11 cellular contexts compared by ENCODE assay signal in genomic region chr6:54291738-54292137, GRCh38. TPM values are rescaled to one million over a fixed set of nuclear protein-coding genes. Genes with fewer than 3 reads are reported as not detected.
DNase-seq lines count a peak whose midpoint lies in the region; ATAC-seq and TF ChIP-seq lines count a peak whose summit lies in the region.
"Had no signal": no experiment of that assay in that cellular context is flagged by ENCODE, and none has a peak within 500 bp of the region (broad histone marks: within the 10 kb centered on the region; RNA-seq: fewer than 3 reads in every experiment).

No MANE protein-coding gene starts in this region.

- H3K9ac ChIP-seq in IMR-90 (ENCODE audit: low read depth, low read length), result no peak overlapping the region

- WGBS in IMR-90 (ENCODE audit: extremely low coverage in 2 of 2, insufficient read length in 1 of 2), 2 experiments, result no CpG with 5 or more reads among the region's 2 CpGs
- WGBS in lower leg skin, 2 donors, result 41 to 47% methylated on average over 2 of the region's 2 CpGs

- no peak overlapping the region for H2BK5ac ChIP-seq in IMR-90 (ENCODE audit: low read depth, low read length, poor library complexity, severe bottlenecking)

- no peak overlapping the region for H2BK20ac ChIP-seq in IMR-90 (ENCODE audit: low read depth, low read length)

- H2AFZ ChIP-seq in IMR-90 (replicated peaks; ENCODE audit: low read length, poor library complexity), result no peak overlapping the region

- no peak overlapping the region for H4K5ac ChIP-seq in IMR-90 (ENCODE audit: low read depth, low read length)

- POLR2A ChIA-PET in IMR-90 (lab: Charles Lee; ENCODE audit: unreplicated experiment), result interaction anchor here (0.5 kb wide), 1 partner anchor 560 kb away, joined by 7 read pairs; no protein-coding TSS in a partner anchor

- H3K4me3 ChIP-seq in HFF-Myc (replicated peaks; ENCODE audit: low read depth, low read length) (no peak overlapping the region), IMR-90 (ENCODE audit: insufficient read depth, low read depth, low read length) (no peak overlapping the region), lower leg skin (ENCODE audit: low read depth, poor library complexity, severe bottlenecking) (no peak overlapping the region)
- H3K4me3 ChIP-seq: SK-N-MC had no signal

- no peak overlapping the region; a peak in 1 of 4 replicates for H4K8ac ChIP-seq in IMR-90 (ENCODE audit: low read depth in 2 of 2, low read length in 2 of 2)

- in situ Hi-C loops in IMR-90 (cut with MboI; ENCODE audit: low sequenced_read_pairs), result no loop called here

- H2AK5ac ChIP-seq in IMR-90 (ENCODE audit: low read depth, low read length), result no peak overlapping the region

- no peaks in the 10 kb centered on the region for H3K36me3 ChIP-seq in IMR-90 (ENCODE audit: control insufficient read depth, insufficient read depth, low read length)

- H3K9me1 ChIP-seq in IMR-90 (ENCODE audit: insufficient read depth, low read length), result peaks cover 4% of the 10 kb centered on the region; the same call in 1 of the 2 replicates

- H3K18ac ChIP-seq in IMR-90 (ENCODE audit: low read depth, low read length), result no peak overlapping the region

- TF ChIP-seq POLR2A in IMR-90 (IDR thresholded peaks at IDR 0.05; ENCODE audit: low read depth, low read length), result no peak
- TF ChIP-seq POLR2A in lower leg skin (IDR thresholded peaks at IDR 0.05), result no peak

- no peak overlapping the region for H2BK120ac ChIP-seq in IMR-90 (ENCODE audit: low read depth, low read length)

- peaks cover 2% of the 10 kb centered on the region for H3K4me1 ChIP-seq in IMR-90 (ENCODE audit: control insufficient read depth, insufficient read depth, low read length)

- TF ChIP-seq CTCF in HFF-Myc (IDR thresholded peaks at IDR 0.05; ENCODE audit: low read depth, low read length, missing control alignments) (no peak), IMR-90 (conservative IDR thresholded peaks at IDR 0.05; ENCODE audit: low read depth, low read length) (no peak), lower leg skin (IDR thresholded peaks at IDR 0.05) (no peak)

- H4K91ac ChIP-seq in IMR-90 (ENCODE audit: insufficient read depth, low read depth, low read length), result no peak overlapping the region

- H3K23ac ChIP-seq in IMR-90 (ENCODE audit: low read depth, low read length), result no peak overlapping the region

- TF ChIP-seq RAD21 in IMR-90 (IDR thresholded peaks at IDR 0.05; ENCODE audit: low read length), result no peak

- H3K9me3 ChIP-seq in IMR-90 (ENCODE audit: control insufficient read depth, insufficient read depth, low read length), result no peaks in the 10 kb centered on the region

- CTCF ChIA-PET in IMR-90 (lab: Yijun Ruan, JAX), result no interaction called here

- peak; percentile 97 for ATAC-seq in GM18861 (IDR thresholded peaks at IDR 0.05; ENCODE audit: unreplicated experiment)
- ATAC-seq in IMR-90 (ENCODE audit: low read depth), result no peak
- ATAC-seq: naive thymus-derived CD8-positive, alpha-beta T cell had no signal

- H3K27me3 ChIP-seq in IMR-90 (ENCODE audit: control insufficient read depth, insufficient read depth, low read length), result no peaks in the 10 kb centered on the region

- H3K4ac ChIP-seq in IMR-90 (ENCODE audit: low read depth, low read length), result no peak overlapping the region

- DNase-seq in HFF-Myc (ENCODE audit: extremely low read depth, low read depth) (peak; percentile 77), IMR-90 (peak; percentile 66), kidney glomerular epithelial cell (lab: John Stamatoyannopoulos, UW) (peak; percentile 89), NCI-H82 treated with DMSO at 0.1 percent for 48 hours (lab: John Stamatoyannopoulos, UW; ENCODE audit: unreplicated experiment) (no peak), lower leg skin (ENCODE audit: low spot score in 2 of 2) (no peak), RPMI8226 (no peak)
- no peak for DNase-seq in activated CD4-positive, alpha-beta T cell treated with anti-CD3 and anti-CD28 coated beads, Interleukin-2, amount 50 U/mL, for 48 hours
- DNase-seq: GOT3; naive thymus-derived CD8-positive, alpha-beta T cell had no signal

- no peak overlapping the region for H2BK15ac ChIP-seq in IMR-90 (ENCODE audit: low read depth, low read length)

- no peak overlapping the region for H2AK9ac ChIP-seq in IMR-90 (replicated peaks; ENCODE audit: low read depth, low read length, poor library complexity)

- no TSS peak for BruUV-seq in IMR-90 (replicated peaks; lab: Mats Ljungman, UMichigan)

- dilution Hi-C loops in IMR-90 (cut with HindIII; ENCODE audit: low sequenced_read_pairs, unreplicated experiment), result no loop called here

- no peak overlapping the region for H3K4me2 ChIP-seq in IMR-90 (ENCODE audit: low read depth, low read length)

- intact Hi-C loops in IMR-90 (cut with micrococcal nuclease), result no loop called here
- intact Hi-C loops in lower leg skin (cut with DNase I; ENCODE audit: low total_unique reads), result no loop called here

- H3K79me1 ChIP-seq in IMR-90 (ENCODE audit: low read depth in 1 of 2, low read length in 2 of 2), result no peaks in the 10 kb centered on the region

- H4K20me1 ChIP-seq in IMR-90 (ENCODE audit: insufficient read depth, low read length), result no peaks in the 10 kb centered on the region

- no peak overlapping the region for H3K56ac ChIP-seq in IMR-90 (ENCODE audit: extremely low read depth, insufficient read depth, low read length)

- no peak overlapping the region for H3K27ac ChIP-seq in IMR-90 (ENCODE audit: insufficient read depth, low read length)
- H3K27ac ChIP-seq: SK-N-MC had no signal

- H3K14ac ChIP-seq in IMR-90 (replicated peaks; ENCODE audit: low read depth, low read length), result no peak overlapping the region

TF ChIP-seq in IMR-90, 13 proteins besides CTCF, POLR2A, EP300 and RAD21:
- no peak for TF ChIP-seq ELK1 (IDR thresholded peaks at IDR 0.05; ENCODE audit: borderline replicate concordance, low read depth, low read length)
- TF ChIP-seq RCOR1 (IDR thresholded peaks at IDR 0.05; ENCODE audit: insufficient replicate concordance, low read length), result no peak
- TF ChIP-seq SMC3 (IDR thresholded peaks at IDR 0.05; ENCODE audit: low read depth, low read length), result no peak
- no peak for TF ChIP-seq RFX5 (IDR thresholded peaks at IDR 0.05; ENCODE audit: low read depth, low read length)
- no peak for TF ChIP-seq CEBPB (IDR thresholded peaks at IDR 0.05; ENCODE audit: low read depth, low read length)
- no peak for TF ChIP-seq MXI1 (IDR thresholded peaks at IDR 0.05; ENCODE audit: borderline replicate concordance, low read depth, low read length)

RNA-seq across cellular contexts. Expression of gene TINAG, which starts 16.5 kb away (rescaled TPM):
- total RNA-seq in IMR-90 (2012; rRNA removed) (not detected in 2 replicates), lower leg skin (not detected)
- polyA plus RNA-seq in IMR-90 (2012; rRNA removed), result not detected in 2 replicates
- not detected in 2 replicates for polyA plus RNA-seq in IMR-90 (2012; cell fraction: cytosol; rRNA removed)
- polyA plus RNA-seq in IMR-90 (2012; cell fraction: nucleus; rRNA removed; ENCODE audit: low replicate concordance), result not detected in 2 replicates
- total RNA-seq: naive thymus-derived CD8-positive, alpha-beta T cell had no signal
- polyA plus RNA-seq: naive thymus-derived CD8-positive, alpha-beta T cell had no signal

Comparison
In these comparisons a context has a peak if more than half of its experiments do, and no peak if none do; other contexts are left out.
1. DNase-seq: peak in HFF-Myc (single experiment), IMR-90 (single experiment) and kidney glomerular epithelial cell (single experiment); none in NCI-H82 treated with DMSO at 0.1 percent for 48 hours (single experiment), lower leg skin (0 of 2), RPMI8226 (single experiment) and activated CD4-positive, alpha-beta T cell treated with anti-CD3 and anti-CD28 coated beads, Interleukin-2, amount 50 U/mL, for 48 hours (0 of 2).